Comparison of ENCODE assay signal across 2 cellular contexts in the genomic region with DNA sequence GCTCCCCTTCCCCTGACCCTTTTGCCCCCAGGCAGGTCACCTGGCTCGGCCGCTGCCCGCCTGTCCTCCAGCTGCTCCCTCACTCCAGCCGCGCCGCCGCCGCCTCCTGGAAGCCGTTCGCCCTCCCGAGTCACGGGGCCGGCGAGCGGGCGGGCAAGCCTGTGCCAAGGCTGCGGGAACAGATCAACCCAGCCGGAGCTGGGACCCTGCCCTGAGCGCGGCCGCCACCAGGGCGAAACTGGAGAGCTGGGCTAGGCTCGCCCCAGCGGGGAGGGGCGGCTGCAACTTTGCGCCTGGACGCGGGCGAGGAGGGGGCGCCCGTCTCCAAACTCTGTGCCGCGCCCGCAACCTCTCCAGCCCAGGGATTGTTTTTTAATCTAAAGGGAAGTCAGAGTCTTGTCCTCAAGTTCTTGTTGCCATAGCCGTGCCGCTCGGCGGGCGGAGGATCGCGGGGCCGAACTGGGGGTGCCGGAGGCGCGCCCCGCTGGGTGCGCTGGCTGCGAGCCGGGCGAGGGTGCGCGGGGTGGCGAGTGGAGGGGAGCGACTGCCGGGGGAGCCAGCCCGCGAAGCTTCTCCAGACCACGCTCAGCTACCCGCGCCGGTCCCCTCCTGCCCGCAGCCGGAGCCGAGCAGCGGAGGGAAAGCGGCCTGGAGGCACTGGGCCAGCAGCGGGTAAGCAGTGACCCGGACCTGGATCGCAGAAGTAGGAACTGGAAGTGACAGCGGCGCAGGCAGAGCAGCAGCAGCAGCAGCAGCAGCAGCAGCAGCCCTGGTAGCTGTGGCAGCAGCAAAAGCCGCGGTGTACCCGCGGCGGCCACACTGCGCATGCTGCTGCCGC.
TF ChIP-seq lines count a peak whose summit lies in the region.

No MANE protein-coding gene starts in this region.

TF ChIP-seq in GM23338, 12 proteins besides CTCF, POLR2A, EP300 and RAD21 (continued from another document):
- TF ChIP-seq, protein P1, sequence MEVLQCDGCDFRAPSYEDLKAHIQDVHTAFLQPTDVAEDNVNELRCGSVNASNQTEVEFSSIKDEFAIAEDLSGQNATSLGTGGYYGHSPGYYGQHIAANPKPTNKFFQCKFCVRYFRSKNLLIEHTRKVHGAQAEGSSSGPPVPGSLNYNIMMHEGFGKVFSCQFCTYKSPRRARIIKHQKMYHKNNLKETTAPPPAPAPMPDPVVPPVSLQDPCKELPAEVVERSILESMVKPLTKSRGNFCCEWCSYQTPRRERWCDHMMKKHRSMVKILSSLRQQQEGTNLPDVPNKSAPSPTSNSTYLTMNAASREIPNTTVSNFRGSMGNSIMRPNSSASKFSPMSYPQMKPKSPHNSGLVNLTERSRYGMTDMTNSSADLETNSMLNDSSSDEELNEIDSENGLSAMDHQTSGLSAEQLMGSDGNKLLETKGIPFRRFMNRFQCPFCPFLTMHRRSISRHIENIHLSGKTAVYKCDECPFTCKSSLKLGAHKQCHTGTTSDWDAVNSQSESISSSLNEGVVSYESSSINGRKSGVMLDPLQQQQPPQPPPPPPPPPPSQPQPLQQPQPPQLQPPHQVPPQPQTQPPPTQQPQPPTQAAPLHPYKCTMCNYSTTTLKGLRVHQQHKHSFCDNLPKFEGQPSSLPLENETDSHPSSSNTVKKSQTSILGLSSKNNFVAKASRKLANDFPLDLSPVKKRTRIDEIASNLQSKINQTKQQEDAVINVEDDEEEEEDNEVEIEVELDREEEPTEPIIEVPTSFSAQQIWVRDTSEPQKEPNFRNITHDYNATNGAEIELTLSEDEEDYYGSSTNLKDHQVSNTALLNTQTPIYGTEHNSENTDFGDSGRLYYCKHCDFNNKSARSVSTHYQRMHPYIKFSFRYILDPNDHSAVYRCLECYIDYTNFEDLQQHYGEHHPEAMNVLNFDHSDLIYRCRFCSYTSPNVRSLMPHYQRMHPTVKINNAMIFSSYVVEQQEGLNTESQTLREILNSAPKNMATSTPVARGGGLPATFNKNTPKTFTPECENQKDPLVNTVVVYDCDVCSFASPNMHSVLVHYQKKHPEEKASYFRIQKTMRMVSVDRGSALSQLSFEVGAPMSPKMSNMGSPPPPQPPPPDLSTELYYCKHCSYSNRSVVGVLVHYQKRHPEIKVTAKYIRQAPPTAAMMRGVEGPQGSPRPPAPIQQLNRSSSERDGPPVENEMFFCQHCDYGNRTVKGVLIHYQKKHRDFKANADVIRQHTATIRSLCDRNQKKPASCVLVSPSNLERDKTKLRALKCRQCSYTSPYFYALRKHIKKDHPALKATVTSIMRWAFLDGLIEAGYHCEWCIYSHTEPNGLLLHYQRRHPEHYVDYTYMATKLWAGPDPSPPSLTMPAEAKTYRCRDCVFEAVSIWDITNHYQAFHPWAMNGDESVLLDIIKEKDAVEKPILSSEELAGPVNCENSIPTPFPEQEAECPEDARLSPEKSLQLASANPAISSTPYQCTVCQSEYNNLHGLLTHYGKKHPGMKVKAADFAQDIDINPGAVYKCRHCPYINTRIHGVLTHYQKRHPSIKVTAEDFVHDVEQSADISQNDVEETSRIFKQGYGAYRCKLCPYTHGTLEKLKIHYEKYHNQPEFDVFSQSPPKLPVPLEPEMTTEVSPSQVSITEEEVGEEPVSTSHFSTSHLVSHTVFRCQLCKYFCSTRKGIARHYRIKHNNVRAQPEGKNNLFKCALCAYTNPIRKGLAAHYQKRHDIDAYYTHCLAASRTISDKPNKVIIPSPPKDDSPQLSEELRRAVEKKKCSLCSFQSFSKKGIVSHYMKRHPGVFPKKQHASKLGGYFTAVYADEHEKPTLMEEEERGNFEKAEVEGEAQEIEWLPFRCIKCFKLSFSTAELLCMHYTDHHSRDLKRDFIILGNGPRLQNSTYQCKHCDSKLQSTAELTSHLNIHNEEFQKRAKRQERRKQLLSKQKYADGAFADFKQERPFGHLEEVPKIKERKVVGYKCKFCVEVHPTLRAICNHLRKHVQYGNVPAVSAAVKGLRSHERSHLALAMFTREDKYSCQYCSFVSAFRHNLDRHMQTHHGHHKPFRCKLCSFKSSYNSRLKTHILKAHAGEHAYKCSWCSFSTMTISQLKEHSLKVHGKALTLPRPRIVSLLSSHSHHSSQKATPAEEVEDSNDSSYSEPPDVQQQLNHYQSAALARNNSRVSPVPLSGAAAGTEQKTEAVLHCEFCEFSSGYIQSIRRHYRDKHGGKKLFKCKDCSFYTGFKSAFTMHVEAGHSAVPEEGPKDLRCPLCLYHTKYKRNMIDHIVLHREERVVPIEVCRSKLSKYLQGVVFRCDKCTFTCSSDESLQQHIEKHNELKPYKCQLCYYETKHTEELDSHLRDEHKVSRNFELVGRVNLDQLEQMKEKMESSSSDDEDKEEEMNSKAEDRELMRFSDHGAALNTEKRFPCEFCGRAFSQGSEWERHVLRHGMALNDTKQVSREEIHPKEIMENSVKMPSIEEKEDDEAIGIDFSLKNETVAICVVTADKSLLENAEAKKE (CRISPR knock-in tag; IDR thresholded peaks at IDR 0.05) = no peak
- no peak for TF ChIP-seq JUNB (IDR thresholded peaks at IDR 0.05; ENCODE audit: unreplicated experiment)
- no peak for TF ChIP-seq CREB1 (CRISPR knock-in tag; IDR thresholded peaks at IDR 0.05; ENCODE audit: low read depth)
- no peak for TF ChIP-seq EZH2 (IDR thresholded peaks at IDR 0.05; ENCODE audit: low read depth, unreplicated experiment)
TF ChIP-seq in GM23338: peak in this region for 0.

TF ChIP-seq in K562, 482 proteins besides CTCF, POLR2A, EP300 and RAD21 (continued from another document and continues in another):
- TF ChIP-seq, protein P2, sequence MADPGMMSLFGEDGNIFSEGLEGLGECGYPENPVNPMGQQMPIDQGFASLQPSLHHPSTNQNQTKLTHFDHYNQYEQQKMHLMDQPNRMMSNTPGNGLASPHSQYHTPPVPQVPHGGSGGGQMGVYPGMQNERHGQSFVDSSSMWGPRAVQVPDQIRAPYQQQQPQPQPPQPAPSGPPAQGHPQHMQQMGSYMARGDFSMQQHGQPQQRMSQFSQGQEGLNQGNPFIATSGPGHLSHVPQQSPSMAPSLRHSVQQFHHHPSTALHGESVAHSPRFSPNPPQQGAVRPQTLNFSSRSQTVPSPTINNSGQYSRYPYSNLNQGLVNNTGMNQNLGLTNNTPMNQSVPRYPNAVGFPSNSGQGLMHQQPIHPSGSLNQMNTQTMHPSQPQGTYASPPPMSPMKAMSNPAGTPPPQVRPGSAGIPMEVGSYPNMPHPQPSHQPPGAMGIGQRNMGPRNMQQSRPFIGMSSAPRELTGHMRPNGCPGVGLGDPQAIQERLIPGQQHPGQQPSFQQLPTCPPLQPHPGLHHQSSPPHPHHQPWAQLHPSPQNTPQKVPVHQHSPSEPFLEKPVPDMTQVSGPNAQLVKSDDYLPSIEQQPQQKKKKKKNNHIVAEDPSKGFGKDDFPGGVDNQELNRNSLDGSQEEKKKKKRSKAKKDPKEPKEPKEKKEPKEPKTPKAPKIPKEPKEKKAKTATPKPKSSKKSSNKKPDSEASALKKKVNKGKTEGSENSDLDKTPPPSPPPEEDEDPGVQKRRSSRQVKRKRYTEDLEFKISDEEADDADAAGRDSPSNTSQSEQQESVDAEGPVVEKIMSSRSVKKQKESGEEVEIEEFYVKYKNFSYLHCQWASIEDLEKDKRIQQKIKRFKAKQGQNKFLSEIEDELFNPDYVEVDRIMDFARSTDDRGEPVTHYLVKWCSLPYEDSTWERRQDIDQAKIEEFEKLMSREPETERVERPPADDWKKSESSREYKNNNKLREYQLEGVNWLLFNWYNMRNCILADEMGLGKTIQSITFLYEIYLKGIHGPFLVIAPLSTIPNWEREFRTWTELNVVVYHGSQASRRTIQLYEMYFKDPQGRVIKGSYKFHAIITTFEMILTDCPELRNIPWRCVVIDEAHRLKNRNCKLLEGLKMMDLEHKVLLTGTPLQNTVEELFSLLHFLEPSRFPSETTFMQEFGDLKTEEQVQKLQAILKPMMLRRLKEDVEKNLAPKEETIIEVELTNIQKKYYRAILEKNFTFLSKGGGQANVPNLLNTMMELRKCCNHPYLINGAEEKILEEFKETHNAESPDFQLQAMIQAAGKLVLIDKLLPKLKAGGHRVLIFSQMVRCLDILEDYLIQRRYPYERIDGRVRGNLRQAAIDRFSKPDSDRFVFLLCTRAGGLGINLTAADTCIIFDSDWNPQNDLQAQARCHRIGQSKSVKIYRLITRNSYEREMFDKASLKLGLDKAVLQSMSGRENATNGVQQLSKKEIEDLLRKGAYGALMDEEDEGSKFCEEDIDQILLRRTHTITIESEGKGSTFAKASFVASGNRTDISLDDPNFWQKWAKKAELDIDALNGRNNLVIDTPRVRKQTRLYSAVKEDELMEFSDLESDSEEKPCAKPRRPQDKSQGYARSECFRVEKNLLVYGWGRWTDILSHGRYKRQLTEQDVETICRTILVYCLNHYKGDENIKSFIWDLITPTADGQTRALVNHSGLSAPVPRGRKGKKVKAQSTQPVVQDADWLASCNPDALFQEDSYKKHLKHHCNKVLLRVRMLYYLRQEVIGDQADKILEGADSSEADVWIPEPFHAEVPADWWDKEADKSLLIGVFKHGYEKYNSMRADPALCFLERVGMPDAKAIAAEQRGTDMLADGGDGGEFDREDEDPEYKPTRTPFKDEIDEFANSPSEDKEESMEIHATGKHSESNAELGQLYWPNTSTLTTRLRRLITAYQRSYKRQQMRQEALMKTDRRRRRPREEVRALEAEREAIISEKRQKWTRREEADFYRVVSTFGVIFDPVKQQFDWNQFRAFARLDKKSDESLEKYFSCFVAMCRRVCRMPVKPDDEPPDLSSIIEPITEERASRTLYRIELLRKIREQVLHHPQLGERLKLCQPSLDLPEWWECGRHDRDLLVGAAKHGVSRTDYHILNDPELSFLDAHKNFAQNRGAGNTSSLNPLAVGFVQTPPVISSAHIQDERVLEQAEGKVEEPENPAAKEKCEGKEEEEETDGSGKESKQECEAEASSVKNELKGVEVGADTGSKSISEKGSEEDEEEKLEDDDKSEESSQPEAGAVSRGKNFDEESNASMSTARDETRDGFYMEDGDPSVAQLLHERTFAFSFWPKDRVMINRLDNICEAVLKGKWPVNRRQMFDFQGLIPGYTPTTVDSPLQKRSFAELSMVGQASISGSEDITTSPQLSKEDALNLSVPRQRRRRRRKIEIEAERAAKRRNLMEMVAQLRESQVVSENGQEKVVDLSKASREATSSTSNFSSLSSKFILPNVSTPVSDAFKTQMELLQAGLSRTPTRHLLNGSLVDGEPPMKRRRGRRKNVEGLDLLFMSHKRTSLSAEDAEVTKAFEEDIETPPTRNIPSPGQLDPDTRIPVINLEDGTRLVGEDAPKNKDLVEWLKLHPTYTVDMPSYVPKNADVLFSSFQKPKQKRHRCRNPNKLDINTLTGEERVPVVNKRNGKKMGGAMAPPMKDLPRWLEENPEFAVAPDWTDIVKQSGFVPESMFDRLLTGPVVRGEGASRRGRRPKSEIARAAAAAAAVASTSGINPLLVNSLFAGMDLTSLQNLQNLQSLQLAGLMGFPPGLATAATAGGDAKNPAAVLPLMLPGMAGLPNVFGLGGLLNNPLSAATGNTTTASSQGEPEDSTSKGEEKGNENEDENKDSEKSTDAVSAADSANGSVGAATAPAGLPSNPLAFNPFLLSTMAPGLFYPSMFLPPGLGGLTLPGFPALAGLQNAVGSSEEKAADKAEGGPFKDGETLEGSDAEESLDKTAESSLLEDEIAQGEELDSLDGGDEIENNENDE (IDR thresholded peaks at IDR 0.05; ENCODE audit: low read depth, low read length) = no peak
- TF ChIP-seq ZKSCAN3 (CRISPR knock-in tag; IDR thresholded peaks at IDR 0.05) = no peak
- TF ChIP-seq, protein P3, sequence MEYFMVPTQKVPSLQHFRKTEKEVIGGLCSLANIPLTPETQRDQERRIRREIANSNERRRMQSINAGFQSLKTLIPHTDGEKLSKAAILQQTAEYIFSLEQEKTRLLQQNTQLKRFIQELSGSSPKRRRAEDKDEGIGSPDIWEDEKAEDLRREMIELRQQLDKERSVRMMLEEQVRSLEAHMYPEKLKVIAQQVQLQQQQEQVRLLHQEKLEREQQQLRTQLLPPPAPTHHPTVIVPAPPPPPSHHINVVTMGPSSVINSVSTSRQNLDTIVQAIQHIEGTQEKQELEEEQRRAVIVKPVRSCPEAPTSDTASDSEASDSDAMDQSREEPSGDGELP (CRISPR knock-in tag; IDR thresholded peaks at IDR 0.05; ENCODE audit: borderline replicate concordance) = peak; percentile 59; the same call in 1 of the 2 replicates
- TF ChIP-seq NR3C1 (CRISPR knock-in tag; IDR thresholded peaks at IDR 0.05) = no peak
- TF ChIP-seq U2AF1 (optimal IDR thresholded peaks at IDR 0.05; ENCODE audit: low read depth, low read length) = peak; percentile 21
- 0 out of 2 replicates have a peak, but pooled peaks have one; percentile 37 for TF ChIP-seq SUPT5H (IDR thresholded peaks at IDR 0.05)
- TF ChIP-seq MTA3 (IDR thresholded peaks at IDR 0.05; ENCODE audit: borderline replicate concordance) = peak; percentile 66; the same call in 1 of the 2 replicates
- TF ChIP-seq, protein P4, sequence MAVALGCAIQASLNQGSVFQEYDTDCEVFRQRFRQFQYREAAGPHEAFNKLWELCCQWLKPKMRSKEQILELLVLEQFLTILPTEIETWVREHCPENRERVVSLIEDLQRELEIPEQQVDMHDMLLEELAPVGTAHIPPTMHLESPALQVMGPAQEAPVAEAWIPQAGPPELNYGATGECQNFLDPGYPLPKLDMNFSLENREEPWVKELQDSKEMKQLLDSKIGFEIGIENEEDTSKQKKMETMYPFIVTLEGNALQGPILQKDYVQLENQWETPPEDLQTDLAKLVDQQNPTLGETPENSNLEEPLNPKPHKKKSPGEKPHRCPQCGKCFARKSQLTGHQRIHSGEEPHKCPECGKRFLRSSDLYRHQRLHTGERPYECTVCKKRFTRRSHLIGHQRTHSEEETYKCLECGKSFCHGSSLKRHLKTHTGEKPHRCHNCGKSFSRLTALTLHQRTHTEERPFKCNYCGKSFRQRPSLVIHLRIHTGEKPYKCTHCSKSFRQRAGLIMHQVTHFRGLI (CRISPR knock-in tag; IDR thresholded peaks at IDR 0.05) = no peak
- TF ChIP-seq RBFOX2 (IDR thresholded peaks at IDR 0.05; ENCODE audit: low read depth, low read length) = peak; percentile 81
- TF ChIP-seq NEUROD1 (IDR thresholded peaks at IDR 0.05; ENCODE audit: borderline replicate concordance, low read depth, low read length, partially characterized antibody) = peak; percentile 41
- 0 out of 2 replicates have a peak, but pooled peaks have one; percentile 17 for TF ChIP-seq LCOR (CRISPR knock-in tag; IDR thresholded peaks at IDR 0.05)
- TF ChIP-seq KAT2B (IDR thresholded peaks at IDR 0.05; ENCODE audit: low read depth, low read length) = no peak
- no peak for TF ChIP-seq ESRRB (CRISPR knock-in tag; IDR thresholded peaks at IDR 0.05; ENCODE audit: borderline replicate concordance)
- TF ChIP-seq, protein P5, sequence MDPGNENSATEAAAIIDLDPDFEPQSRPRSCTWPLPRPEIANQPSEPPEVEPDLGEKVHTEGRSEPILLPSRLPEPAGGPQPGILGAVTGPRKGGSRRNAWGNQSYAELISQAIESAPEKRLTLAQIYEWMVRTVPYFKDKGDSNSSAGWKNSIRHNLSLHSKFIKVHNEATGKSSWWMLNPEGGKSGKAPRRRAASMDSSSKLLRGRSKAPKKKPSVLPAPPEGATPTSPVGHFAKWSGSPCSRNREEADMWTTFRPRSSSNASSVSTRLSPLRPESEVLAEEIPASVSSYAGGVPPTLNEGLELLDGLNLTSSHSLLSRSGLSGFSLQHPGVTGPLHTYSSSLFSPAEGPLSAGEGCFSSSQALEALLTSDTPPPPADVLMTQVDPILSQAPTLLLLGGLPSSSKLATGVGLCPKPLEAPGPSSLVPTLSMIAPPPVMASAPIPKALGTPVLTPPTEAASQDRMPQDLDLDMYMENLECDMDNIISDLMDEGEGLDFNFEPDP (CRISPR knock-in tag; IDR thresholded peaks at IDR 0.05) = no peak
- TF ChIP-seq, protein P6, sequence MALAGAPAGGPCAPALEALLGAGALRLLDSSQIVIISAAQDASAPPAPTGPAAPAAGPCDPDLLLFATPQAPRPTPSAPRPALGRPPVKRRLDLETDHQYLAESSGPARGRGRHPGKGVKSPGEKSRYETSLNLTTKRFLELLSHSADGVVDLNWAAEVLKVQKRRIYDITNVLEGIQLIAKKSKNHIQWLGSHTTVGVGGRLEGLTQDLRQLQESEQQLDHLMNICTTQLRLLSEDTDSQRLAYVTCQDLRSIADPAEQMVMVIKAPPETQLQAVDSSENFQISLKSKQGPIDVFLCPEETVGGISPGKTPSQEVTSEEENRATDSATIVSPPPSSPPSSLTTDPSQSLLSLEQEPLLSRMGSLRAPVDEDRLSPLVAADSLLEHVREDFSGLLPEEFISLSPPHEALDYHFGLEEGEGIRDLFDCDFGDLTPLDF (CRISPR knock-in tag; IDR thresholded peaks at IDR 0.05) = 0 out of 2 replicates have a peak, but pooled peaks have one; percentile 33
- TF ChIP-seq ZBTB7A (IDR thresholded peaks at IDR 0.05; ENCODE audit: borderline replicate concordance, control insufficient read depth, low read depth, low read length) = peak; percentile 56; the same call in 1 of the 2 replicates
- TF ChIP-seq NFIC (IDR thresholded peaks at IDR 0.05) = peak; percentile 28
